Comparison of ENCODE assay signal across 1 cellular context in the genomic region with DNA sequence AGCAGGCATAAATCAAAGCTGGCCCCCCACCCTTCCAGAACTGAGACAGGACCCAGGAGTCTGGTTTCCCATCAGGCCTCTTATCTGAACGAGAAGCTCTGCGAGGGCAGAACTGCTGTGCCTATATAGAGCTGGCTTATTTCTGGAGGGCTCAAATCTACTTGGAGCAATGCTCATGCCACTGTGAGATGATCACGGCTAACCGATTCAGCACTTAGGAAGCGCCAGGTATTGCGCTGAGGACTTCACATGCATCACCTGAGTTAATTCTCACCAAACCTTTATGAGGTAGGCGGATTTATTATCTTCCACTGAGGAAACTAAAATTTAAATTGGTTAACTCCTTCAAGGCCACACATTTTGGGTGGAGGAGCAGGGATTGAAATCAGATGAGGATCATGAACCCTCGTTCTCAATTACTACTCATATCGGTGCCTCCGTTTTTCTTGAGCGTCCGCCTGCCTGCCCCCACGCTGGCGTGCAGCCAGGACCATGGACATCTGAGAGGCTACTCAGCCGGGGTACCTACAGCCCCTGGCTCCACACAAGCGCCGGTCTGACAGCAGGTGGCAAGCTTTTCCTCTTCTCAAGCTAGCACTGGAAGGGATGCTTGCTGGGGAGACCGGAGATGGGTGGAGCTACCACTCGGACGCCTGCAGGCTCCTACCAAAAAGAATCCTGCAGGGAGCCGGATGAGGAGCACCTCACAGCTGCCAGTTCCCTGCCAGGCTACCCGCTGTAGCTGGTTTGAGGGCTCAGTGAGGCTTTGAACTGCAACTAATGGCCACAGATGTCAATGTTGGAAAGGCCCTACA.
TF ChIP-seq lines count a peak whose summit lies in the region.

No MANE protein-coding gene starts in this region.

TF ChIP-seq in HepG2, 621 proteins besides CTCF, POLR2A, EP300 and RAD21 (continued from another document and continues in another):
- TF ChIP-seq, protein P1, sequence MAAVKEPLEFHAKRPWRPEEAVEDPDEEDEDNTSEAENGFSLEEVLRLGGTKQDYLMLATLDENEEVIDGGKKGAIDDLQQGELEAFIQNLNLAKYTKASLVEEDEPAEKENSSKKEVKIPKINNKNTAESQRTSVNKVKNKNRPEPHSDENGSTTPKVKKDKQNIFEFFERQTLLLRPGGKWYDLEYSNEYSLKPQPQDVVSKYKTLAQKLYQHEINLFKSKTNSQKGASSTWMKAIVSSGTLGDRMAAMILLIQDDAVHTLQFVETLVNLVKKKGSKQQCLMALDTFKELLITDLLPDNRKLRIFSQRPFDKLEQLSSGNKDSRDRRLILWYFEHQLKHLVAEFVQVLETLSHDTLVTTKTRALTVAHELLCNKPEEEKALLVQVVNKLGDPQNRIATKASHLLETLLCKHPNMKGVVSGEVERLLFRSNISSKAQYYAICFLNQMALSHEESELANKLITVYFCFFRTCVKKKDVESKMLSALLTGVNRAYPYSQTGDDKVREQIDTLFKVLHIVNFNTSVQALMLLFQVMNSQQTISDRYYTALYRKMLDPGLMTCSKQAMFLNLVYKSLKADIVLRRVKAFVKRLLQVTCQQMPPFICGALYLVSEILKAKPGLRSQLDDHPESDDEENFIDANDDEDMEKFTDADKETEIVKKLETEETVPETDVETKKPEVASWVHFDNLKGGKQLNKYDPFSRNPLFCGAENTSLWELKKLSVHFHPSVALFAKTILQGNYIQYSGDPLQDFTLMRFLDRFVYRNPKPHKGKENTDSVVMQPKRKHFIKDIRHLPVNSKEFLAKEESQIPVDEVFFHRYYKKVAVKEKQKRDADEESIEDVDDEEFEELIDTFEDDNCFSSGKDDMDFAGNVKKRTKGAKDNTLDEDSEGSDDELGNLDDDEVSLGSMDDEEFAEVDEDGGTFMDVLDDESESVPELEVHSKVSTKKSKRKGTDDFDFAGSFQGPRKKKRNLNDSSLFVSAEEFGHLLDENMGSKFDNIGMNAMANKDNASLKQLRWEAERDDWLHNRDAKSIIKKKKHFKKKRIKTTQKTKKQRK (IDR thresholded peaks at IDR 0.05; ENCODE audit: low read length) = no peak
- TF ChIP-seq KLF12 (CRISPR knock-in tag; IDR thresholded peaks at IDR 0.05; ENCODE audit: borderline replicate concordance) (peak; percentile 88), ZNF879 (CRISPR knock-in tag; IDR thresholded peaks at IDR 0.05) (no peak; the same call in 1 of the 2 replicates), AKAP8 (CRISPR knock-in tag; IDR thresholded peaks at IDR 0.05) (no peak), ZNF326 (CRISPR knock-in tag; IDR thresholded peaks at IDR 0.05; ENCODE audit: borderline replicate concordance) (no peak), TBX3 (IDR thresholded peaks at IDR 0.05; ENCODE audit: borderline replicate concordance) (no peak), ZNF577 (CRISPR knock-in tag; IDR thresholded peaks at IDR 0.05; ENCODE audit: borderline replicate concordance, low read depth) (no peak), ZNF547 (CRISPR knock-in tag; IDR thresholded peaks at IDR 0.05) (0 out of 2 replicates have a peak, but pooled peaks have one; percentile 13), RFX5 (IDR thresholded peaks at IDR 0.05; ENCODE audit: low read depth, low read length) (no peak), ZSCAN12 (CRISPR knock-in tag; IDR thresholded peaks at IDR 0.05) (no peak), ZNF589 (CRISPR knock-in tag; conservative IDR thresholded peaks at IDR 0.05) (0 out of 2 replicates have a peak, but pooled peaks have one; percentile 56), NKX3-1 (CRISPR knock-in tag; IDR thresholded peaks at IDR 0.05) (no peak; the same call in 1 of the 2 replicates), ZNF143 (CRISPR knock-in tag; IDR thresholded peaks at IDR 0.05) (no peak; the same call in 1 of the 2 replicates), HDAC2 (CRISPR knock-in tag; IDR thresholded peaks at IDR 0.05) (peak; percentile 80), WIZ (CRISPR knock-in tag; IDR thresholded peaks at IDR 0.05) (no peak), HIVEP1 (CRISPR knock-in tag; IDR thresholded peaks at IDR 0.05) (no peak), ZNF496 (CRISPR knock-in tag; IDR thresholded peaks at IDR 0.05; ENCODE audit: insufficient replicate concordance) (no peak), HNRNPL (IDR thresholded peaks at IDR 0.05; ENCODE audit: low read depth, low read length) (peak; percentile 51; the same call in 1 of the 2 replicates), ATAD3A (CRISPR knock-in tag; IDR thresholded peaks at IDR 0.05) (no peak), ZNF10 (CRISPR knock-in tag; IDR thresholded peaks at IDR 0.05; ENCODE audit: borderline replicate concordance, low read depth) (no peak), NAIF1 (CRISPR knock-in tag; IDR thresholded peaks at IDR 0.05; ENCODE audit: borderline replicate concordance) (no peak), PITX1 (CRISPR knock-in tag; IDR thresholded peaks at IDR 0.05) (no peak), KLF9 (CRISPR knock-in tag; IDR thresholded peaks at IDR 0.05; ENCODE audit: low read depth) (peak; percentile 55; the same call in 1 of the 2 replicates), PRPF4 (IDR thresholded peaks at IDR 0.05; ENCODE audit: low read depth, low read length, poor library complexity, severe bottlenecking) (peak; percentile 17), HOXA9 (CRISPR knock-in tag; IDR thresholded peaks at IDR 0.05; ENCODE audit: borderline replicate concordance) (no peak; the same call in 1 of the 2 replicates), ZNF720 (CRISPR knock-in tag; IDR thresholded peaks at IDR 0.05) (no peak), KMT2A (CRISPR knock-in tag; IDR thresholded peaks at IDR 0.05) (no peak), MAF1 (CRISPR knock-in tag; IDR thresholded peaks at IDR 0.05; ENCODE audit: borderline replicate concordance) (no peak), ZSCAN31 (CRISPR knock-in tag; IDR thresholded peaks at IDR 0.05; ENCODE audit: low read depth) (peak; percentile 89)
- TF ChIP-seq, protein P2, sequence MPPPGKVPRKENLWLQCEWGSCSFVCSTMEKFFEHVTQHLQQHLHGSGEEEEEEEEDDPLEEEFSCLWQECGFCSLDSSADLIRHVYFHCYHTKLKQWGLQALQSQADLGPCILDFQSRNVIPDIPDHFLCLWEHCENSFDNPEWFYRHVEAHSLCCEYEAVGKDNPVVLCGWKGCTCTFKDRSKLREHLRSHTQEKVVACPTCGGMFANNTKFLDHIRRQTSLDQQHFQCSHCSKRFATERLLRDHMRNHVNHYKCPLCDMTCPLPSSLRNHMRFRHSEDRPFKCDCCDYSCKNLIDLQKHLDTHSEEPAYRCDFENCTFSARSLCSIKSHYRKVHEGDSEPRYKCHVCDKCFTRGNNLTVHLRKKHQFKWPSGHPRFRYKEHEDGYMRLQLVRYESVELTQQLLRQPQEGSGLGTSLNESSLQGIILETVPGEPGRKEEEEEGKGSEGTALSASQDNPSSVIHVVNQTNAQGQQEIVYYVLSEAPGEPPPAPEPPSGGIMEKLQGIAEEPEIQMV (CRISPR knock-in tag; IDR thresholded peaks at IDR 0.05; ENCODE audit: low read depth) = peak; percentile 85
- TF ChIP-seq, protein P3, sequence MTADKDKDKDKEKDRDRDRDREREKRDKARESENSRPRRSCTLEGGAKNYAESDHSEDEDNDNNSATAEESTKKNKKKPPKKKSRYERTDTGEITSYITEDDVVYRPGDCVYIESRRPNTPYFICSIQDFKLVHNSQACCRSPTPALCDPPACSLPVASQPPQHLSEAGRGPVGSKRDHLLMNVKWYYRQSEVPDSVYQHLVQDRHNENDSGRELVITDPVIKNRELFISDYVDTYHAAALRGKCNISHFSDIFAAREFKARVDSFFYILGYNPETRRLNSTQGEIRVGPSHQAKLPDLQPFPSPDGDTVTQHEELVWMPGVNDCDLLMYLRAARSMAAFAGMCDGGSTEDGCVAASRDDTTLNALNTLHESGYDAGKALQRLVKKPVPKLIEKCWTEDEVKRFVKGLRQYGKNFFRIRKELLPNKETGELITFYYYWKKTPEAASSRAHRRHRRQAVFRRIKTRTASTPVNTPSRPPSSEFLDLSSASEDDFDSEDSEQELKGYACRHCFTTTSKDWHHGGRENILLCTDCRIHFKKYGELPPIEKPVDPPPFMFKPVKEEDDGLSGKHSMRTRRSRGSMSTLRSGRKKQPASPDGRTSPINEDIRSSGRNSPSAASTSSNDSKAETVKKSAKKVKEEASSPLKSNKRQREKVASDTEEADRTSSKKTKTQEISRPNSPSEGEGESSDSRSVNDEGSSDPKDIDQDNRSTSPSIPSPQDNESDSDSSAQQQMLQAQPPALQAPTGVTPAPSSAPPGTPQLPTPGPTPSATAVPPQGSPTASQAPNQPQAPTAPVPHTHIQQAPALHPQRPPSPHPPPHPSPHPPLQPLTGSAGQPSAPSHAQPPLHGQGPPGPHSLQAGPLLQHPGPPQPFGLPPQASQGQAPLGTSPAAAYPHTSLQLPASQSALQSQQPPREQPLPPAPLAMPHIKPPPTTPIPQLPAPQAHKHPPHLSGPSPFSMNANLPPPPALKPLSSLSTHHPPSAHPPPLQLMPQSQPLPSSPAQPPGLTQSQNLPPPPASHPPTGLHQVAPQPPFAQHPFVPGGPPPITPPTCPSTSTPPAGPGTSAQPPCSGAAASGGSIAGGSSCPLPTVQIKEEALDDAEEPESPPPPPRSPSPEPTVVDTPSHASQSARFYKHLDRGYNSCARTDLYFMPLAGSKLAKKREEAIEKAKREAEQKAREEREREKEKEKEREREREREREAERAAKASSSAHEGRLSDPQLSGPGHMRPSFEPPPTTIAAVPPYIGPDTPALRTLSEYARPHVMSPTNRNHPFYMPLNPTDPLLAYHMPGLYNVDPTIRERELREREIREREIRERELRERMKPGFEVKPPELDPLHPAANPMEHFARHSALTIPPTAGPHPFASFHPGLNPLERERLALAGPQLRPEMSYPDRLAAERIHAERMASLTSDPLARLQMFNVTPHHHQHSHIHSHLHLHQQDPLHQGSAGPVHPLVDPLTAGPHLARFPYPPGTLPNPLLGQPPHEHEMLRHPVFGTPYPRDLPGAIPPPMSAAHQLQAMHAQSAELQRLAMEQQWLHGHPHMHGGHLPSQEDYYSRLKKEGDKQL (CRISPR knock-in tag; IDR thresholded peaks at IDR 0.05; ENCODE audit: low read depth) = no peak
- TF ChIP-seq, protein P4, sequence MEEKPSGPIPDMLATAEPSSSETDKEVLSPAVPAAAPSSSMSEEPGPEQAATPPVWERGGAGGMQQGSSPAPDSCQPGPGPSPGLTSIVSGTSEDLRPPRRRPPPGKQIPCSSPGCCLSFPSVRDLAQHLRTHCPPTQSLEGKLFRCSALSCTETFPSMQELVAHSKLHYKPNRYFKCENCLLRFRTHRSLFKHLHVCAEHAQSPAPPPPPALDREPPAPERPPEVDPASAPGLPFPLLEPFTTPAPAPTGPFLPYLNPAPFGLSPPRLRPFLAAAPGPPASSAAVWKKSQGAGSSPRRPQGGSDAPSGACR (CRISPR knock-in tag; IDR thresholded peaks at IDR 0.05) = peak; percentile 20; the same call in 1 of the 2 replicates
- TF ChIP-seq, protein P5, sequence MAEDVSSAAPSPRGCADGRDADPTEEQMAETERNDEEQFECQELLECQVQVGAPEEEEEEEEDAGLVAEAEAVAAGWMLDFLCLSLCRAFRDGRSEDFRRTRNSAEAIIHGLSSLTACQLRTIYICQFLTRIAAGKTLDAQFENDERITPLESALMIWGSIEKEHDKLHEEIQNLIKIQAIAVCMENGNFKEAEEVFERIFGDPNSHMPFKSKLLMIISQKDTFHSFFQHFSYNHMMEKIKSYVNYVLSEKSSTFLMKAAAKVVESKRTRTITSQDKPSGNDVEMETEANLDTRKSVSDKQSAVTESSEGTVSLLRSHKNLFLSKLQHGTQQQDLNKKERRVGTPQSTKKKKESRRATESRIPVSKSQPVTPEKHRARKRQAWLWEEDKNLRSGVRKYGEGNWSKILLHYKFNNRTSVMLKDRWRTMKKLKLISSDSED (CRISPR knock-in tag; IDR thresholded peaks at IDR 0.05) = no peak
- TF ChIP-seq, protein P6, sequence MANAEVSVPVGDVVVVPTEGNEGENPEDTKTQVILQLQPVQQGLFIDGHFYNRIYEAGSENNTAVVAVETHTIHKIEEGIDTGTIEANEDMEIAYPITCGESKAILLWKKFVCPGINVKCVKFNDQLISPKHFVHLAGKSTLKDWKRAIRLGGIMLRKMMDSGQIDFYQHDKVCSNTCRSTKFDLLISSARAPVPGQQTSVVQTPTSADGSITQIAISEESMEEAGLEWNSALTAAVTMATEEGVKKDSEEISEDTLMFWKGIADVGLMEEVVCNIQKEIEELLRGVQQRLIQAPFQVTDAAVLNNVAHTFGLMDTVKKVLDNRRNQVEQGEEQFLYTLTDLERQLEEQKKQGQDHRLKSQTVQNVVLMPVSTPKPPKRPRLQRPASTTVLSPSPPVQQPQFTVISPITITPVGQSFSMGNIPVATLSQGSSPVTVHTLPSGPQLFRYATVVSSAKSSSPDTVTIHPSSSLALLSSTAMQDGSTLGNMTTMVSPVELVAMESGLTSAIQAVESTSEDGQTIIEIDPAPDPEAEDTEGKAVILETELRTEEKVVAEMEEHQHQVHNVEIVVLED (CRISPR knock-in tag; IDR thresholded peaks at IDR 0.05; ENCODE audit: borderline replicate concordance) = no peak
- TF ChIP-seq, protein P7, sequence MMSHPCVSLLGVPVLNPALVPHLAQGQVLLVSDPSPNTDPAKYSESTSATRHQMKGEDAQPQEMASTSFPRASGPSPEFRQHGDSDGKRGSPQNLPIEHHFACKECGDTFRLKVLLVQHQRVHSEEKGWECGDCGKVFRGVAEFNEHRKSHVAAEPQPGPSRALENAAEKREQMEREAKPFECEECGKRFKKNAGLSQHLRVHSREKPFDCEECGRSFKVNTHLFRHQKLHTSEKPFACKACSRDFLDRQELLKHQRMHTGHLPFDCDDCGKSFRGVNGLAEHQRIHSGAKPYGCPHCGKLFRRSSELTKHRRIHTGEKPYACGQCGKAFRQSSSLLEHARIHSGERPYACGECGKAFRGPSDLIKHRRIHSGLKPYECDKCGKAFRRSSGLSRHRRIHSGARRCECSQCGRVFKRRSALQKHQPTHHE (CRISPR knock-in tag; IDR thresholded peaks at IDR 0.05; ENCODE audit: borderline replicate concordance) = peak; percentile 83
- TF ChIP-seq, protein P8, sequence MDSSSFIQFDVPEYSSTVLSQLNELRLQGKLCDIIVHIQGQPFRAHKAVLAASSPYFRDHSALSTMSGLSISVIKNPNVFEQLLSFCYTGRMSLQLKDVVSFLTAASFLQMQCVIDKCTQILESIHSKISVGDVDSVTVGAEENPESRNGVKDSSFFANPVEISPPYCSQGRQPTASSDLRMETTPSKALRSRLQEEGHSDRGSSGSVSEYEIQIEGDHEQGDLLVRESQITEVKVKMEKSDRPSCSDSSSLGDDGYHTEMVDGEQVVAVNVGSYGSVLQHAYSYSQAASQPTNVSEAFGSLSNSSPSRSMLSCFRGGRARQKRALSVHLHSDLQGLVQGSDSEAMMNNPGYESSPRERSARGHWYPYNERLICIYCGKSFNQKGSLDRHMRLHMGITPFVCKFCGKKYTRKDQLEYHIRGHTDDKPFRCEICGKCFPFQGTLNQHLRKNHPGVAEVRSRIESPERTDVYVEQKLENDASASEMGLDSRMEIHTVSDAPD (CRISPR knock-in tag; IDR thresholded peaks at IDR 0.05) = 0 out of 2 replicates have a peak, but pooled peaks have one; percentile 21
- TF ChIP-seq, protein P9, sequence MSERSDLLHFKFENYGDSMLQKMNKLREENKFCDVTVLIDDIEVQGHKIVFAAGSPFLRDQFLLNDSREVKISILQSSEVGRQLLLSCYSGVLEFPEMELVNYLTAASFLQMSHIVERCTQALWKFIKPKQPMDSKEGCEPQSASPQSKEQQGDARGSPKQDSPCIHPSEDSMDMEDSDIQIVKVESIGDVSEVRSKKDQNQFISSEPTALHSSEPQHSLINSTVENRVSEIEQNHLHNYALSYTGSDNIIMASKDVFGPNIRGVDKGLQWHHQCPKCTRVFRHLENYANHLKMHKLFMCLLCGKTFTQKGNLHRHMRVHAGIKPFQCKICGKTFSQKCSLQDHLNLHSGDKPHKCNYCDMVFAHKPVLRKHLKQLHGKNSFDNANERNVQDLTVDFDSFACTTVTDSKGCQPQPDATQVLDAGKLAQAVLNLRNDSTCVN (CRISPR knock-in tag; IDR thresholded peaks at IDR 0.05; ENCODE audit: borderline replicate concordance) = no peak; the same call in 1 of the 2 replicates
